ENCODE assay signal across 1 cellular context in genomic region chr11:59173964-59174663, GRCh38.
TF ChIP-seq lines count a peak whose summit lies in the region.

No MANE protein-coding gene starts in this region.

TF ChIP-seq in HepG2, 621 proteins besides CTCF, POLR2A, EP300 and RAD21 (continued from another document and continues in another):
- TF ChIP-seq, protein P1, sequence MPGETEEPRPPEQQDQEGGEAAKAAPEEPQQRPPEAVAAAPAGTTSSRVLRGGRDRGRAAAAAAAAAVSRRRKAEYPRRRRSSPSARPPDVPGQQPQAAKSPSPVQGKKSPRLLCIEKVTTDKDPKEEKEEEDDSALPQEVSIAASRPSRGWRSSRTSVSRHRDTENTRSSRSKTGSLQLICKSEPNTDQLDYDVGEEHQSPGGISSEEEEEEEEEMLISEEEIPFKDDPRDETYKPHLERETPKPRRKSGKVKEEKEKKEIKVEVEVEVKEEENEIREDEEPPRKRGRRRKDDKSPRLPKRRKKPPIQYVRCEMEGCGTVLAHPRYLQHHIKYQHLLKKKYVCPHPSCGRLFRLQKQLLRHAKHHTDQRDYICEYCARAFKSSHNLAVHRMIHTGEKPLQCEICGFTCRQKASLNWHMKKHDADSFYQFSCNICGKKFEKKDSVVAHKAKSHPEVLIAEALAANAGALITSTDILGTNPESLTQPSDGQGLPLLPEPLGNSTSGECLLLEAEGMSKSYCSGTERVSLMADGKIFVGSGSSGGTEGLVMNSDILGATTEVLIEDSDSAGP (CRISPR knock-in tag; IDR thresholded peaks at IDR 0.05; ENCODE audit: borderline replicate concordance): 0 out of 2 replicates have a peak, but pooled peaks have one; percentile 30
- TF ChIP-seq ZNF747 (CRISPR knock-in tag; IDR thresholded peaks at IDR 0.05; ENCODE audit: borderline replicate concordance) (no peak), ZNF296 (CRISPR knock-in tag; conservative IDR thresholded peaks at IDR 0.05) (no peak), REPIN1 (CRISPR knock-in tag; IDR thresholded peaks at IDR 0.05; ENCODE audit: borderline replicate concordance, low read depth) (no peak), FOSL1 (CRISPR knock-in tag; IDR thresholded peaks at IDR 0.05; ENCODE audit: borderline replicate concordance) (no peak), SMARCC2 (IDR thresholded peaks at IDR 0.05) (no peak), ZNF839 (CRISPR knock-in tag; IDR thresholded peaks at IDR 0.05; ENCODE audit: borderline replicate concordance) (no peak), ZSCAN30 (CRISPR knock-in tag; IDR thresholded peaks at IDR 0.05) (0 out of 2 replicates have a peak, but pooled peaks have one; percentile 30), RAD51 (IDR thresholded peaks at IDR 0.05; ENCODE audit: borderline replicate concordance) (no peak), CBX5 (CRISPR knock-in tag; IDR thresholded peaks at IDR 0.05; ENCODE audit: borderline replicate concordance) (peak; percentile 73; the same call in 1 of the 2 replicates), ARHGAP35 (CRISPR knock-in tag; IDR thresholded peaks at IDR 0.05; ENCODE audit: borderline replicate concordance) (no peak), PAX8 (CRISPR knock-in tag; IDR thresholded peaks at IDR 0.05; ENCODE audit: borderline replicate concordance) (no peak), ZNF549 (CRISPR knock-in tag; IDR thresholded peaks at IDR 0.05) (no peak), THYN1 (CRISPR knock-in tag; IDR thresholded peaks at IDR 0.05; ENCODE audit: borderline replicate concordance, low read depth) (no peak), ZBTB8A (CRISPR knock-in tag; IDR thresholded peaks at IDR 0.05; ENCODE audit: borderline replicate concordance, low read depth) (no peak), ZNF672 (CRISPR knock-in tag; IDR thresholded peaks at IDR 0.05) (no peak), ZNF670 (CRISPR knock-in tag; IDR thresholded peaks at IDR 0.05; ENCODE audit: borderline replicate concordance) (no peak), ZNF383 (CRISPR knock-in tag; IDR thresholded peaks at IDR 0.05; ENCODE audit: borderline replicate concordance) (no peak), MIXL1 (CRISPR knock-in tag; IDR thresholded peaks at IDR 0.05) (no peak), ZNF773 (CRISPR knock-in tag; IDR thresholded peaks at IDR 0.05; ENCODE audit: borderline replicate concordance) (no peak), ZNF253 (CRISPR knock-in tag; IDR thresholded peaks at IDR 0.05; ENCODE audit: borderline replicate concordance) (no peak), ZNF850 (CRISPR knock-in tag; conservative IDR thresholded peaks at IDR 0.05) (no peak), HHEX (CRISPR knock-in tag; IDR thresholded peaks at IDR 0.05) (no peak), WIZ (CRISPR knock-in tag; IDR thresholded peaks at IDR 0.05) (no peak), ETV5 (CRISPR knock-in tag; IDR thresholded peaks at IDR 0.05; ENCODE audit: borderline replicate concordance) (no peak), NFIC (IDR thresholded peaks at IDR 0.05; ENCODE audit: low read length) (no peak), SRSF9 (IDR thresholded peaks at IDR 0.05; ENCODE audit: borderline replicate concordance, insufficient read depth, low read depth, low read length, poor library complexity, severe bottlenecking) (no peak), ZNF138 (CRISPR knock-in tag; IDR thresholded peaks at IDR 0.05; ENCODE audit: low read depth) (no peak), BCL3 (CRISPR knock-in tag; IDR thresholded peaks at IDR 0.05) (no peak), MTF1 (CRISPR knock-in tag; IDR thresholded peaks at IDR 0.05) (no peak), SP1 (IDR thresholded peaks at IDR 0.05) (no peak), SP1 (CRISPR knock-in tag; IDR thresholded peaks at IDR 0.05) (no peak), CEBPB (IDR thresholded peaks at IDR 0.05; ENCODE audit: borderline replicate concordance, low read depth, low read length) (peak; percentile 99), DRAP1 (CRISPR knock-in tag; IDR thresholded peaks at IDR 0.05) (no peak), ASH2L (IDR thresholded peaks at IDR 0.05; ENCODE audit: insufficient read length, low read depth, low read length) (peak; percentile 71), HNRNPH1 (optimal IDR thresholded peaks at IDR 0.05; ENCODE audit: low read depth, low read length) (no peak), KAT8 (CRISPR knock-in tag; IDR thresholded peaks at IDR 0.05) (0 out of 2 replicates have a peak, but pooled peaks have one; percentile 17), IKZF4 (CRISPR knock-in tag; IDR thresholded peaks at IDR 0.05; ENCODE audit: borderline replicate concordance, low read depth, not compliant biosample characterization) (no peak), NFYB (CRISPR knock-in tag; IDR thresholded peaks at IDR 0.05) (no peak), ZFP62 (CRISPR knock-in tag; IDR thresholded peaks at IDR 0.05) (no peak), ZNF335 (CRISPR knock-in tag; IDR thresholded peaks at IDR 0.05) (no peak), ZNF775 (CRISPR knock-in tag; IDR thresholded peaks at IDR 0.05; ENCODE audit: borderline replicate concordance) (no peak), FOXA3 (CRISPR knock-in tag; IDR thresholded peaks at IDR 0.05) (peak; percentile 58; the same call in 1 of the 2 replicates), GTF2F1 (IDR thresholded peaks at IDR 0.05; ENCODE audit: low read length) (no peak), ZNF629 (CRISPR knock-in tag; conservative IDR thresholded peaks at IDR 0.05) (0 out of 2 replicates have a peak, but pooled peaks have one; percentile 4), RARG (CRISPR knock-in tag; IDR thresholded peaks at IDR 0.05; ENCODE audit: low read depth) (no peak), GTF3A (CRISPR knock-in tag; conservative IDR thresholded peaks at IDR 0.05) (no peak), RBAK (CRISPR knock-in tag; IDR thresholded peaks at IDR 0.05) (no peak), CAMTA2 (CRISPR knock-in tag; IDR thresholded peaks at IDR 0.05; ENCODE audit: borderline replicate concordance) (no peak), ZSCAN12 (CRISPR knock-in tag; IDR thresholded peaks at IDR 0.05) (no peak), SMAD3 (CRISPR knock-in tag; IDR thresholded peaks at IDR 0.05) (no peak), ZNF337 (CRISPR knock-in tag; IDR thresholded peaks at IDR 0.05; ENCODE audit: borderline replicate concordance, low read depth) (no peak)
- TF ChIP-seq, protein P2, sequence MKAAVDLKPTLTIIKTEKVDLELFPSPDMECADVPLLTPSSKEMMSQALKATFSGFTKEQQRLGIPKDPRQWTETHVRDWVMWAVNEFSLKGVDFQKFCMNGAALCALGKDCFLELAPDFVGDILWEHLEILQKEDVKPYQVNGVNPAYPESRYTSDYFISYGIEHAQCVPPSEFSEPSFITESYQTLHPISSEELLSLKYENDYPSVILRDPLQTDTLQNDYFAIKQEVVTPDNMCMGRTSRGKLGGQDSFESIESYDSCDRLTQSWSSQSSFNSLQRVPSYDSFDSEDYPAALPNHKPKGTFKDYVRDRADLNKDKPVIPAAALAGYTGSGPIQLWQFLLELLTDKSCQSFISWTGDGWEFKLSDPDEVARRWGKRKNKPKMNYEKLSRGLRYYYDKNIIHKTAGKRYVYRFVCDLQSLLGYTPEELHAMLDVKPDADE (CRISPR knock-in tag; IDR thresholded peaks at IDR 0.05): no peak
- TF ChIP-seq, protein P3, sequence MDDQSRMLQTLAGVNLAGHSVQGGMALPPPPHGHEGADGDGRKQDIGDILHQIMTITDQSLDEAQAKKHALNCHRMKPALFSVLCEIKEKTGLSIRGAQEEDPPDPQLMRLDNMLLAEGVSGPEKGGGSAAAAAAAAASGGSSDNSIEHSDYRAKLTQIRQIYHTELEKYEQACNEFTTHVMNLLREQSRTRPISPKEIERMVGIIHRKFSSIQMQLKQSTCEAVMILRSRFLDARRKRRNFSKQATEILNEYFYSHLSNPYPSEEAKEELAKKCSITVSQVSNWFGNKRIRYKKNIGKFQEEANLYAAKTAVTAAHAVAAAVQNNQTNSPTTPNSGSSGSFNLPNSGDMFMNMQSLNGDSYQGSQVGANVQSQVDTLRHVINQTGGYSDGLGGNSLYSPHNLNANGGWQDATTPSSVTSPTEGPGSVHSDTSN (CRISPR knock-in tag; IDR thresholded peaks at IDR 0.05; ENCODE audit: borderline replicate concordance): no peak
- TF ChIP-seq, protein P4, sequence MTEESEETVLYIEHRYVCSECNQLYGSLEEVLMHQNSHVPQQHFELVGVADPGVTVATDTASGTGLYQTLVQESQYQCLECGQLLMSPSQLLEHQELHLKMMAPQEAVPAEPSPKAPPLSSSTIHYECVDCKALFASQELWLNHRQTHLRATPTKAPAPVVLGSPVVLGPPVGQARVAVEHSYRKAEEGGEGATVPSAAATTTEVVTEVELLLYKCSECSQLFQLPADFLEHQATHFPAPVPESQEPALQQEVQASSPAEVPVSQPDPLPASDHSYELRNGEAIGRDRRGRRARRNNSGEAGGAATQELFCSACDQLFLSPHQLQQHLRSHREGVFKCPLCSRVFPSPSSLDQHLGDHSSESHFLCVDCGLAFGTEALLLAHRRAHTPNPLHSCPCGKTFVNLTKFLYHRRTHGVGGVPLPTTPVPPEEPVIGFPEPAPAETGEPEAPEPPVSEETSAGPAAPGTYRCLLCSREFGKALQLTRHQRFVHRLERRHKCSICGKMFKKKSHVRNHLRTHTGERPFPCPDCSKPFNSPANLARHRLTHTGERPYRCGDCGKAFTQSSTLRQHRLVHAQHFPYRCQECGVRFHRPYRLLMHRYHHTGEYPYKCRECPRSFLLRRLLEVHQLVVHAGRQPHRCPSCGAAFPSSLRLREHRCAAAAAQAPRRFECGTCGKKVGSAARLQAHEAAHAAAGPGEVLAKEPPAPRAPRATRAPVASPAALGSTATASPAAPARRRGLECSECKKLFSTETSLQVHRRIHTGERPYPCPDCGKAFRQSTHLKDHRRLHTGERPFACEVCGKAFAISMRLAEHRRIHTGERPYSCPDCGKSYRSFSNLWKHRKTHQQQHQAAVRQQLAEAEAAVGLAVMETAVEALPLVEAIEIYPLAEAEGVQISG (CRISPR knock-in tag; IDR thresholded peaks at IDR 0.05): 0 out of 2 replicates have a peak, but pooled peaks have one; percentile 35
- TF ChIP-seq, protein P5, sequence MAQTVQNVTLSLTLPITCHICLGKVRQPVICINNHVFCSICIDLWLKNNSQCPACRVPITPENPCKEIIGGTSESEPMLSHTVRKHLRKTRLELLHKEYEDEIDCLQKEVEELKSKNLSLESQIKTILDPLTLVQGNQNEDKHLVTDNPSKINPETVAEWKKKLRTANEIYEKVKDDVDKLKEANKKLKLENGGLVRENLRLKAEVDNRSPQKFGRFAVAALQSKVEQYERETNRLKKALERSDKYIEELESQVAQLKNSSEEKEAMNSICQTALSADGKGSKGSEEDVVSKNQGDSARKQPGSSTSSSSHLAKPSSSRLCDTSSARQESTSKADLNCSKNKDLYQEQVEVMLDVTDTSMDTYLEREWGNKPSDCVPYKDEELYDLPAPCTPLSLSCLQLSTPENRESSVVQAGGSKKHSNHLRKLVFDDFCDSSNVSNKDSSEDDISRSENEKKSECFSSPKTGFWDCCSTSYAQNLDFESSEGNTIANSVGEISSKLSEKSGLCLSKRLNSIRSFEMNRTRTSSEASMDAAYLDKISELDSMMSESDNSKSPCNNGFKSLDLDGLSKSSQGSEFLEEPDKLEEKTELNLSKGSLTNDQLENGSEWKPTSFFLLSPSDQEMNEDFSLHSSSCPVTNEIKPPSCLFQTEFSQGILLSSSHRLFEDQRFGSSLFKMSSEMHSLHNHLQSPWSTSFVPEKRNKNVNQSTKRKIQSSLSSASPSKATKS (CRISPR knock-in tag; IDR thresholded peaks at IDR 0.05): no peak
- TF ChIP-seq, protein P6, sequence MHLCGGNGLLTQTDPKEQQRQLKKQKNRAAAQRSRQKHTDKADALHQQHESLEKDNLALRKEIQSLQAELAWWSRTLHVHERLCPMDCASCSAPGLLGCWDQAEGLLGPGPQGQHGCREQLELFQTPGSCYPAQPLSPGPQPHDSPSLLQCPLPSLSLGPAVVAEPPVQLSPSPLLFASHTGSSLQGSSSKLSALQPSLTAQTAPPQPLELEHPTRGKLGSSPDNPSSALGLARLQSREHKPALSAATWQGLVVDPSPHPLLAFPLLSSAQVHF (CRISPR knock-in tag; IDR thresholded peaks at IDR 0.05): no peak
- TF ChIP-seq, protein P7, sequence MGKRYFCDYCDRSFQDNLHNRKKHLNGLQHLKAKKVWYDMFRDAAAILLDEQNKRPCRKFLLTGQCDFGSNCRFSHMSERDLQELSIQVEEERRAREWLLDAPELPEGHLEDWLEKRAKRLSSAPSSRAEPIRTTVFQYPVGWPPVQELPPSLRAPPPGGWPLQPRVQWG (CRISPR knock-in tag; IDR thresholded peaks at IDR 0.05; ENCODE audit: borderline replicate concordance, low read depth): no peak
- TF ChIP-seq, protein P8, sequence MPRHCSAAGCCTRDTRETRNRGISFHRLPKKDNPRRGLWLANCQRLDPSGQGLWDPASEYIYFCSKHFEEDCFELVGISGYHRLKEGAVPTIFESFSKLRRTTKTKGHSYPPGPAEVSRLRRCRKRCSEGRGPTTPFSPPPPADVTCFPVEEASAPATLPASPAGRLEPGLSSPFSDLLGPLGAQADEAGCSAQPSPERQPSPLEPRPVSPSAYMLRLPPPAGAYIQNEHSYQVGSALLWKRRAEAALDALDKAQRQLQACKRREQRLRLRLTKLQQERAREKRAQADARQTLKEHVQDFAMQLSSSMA (CRISPR knock-in tag; IDR thresholded peaks at IDR 0.05): no peak
- TF ChIP-seq, protein P9, sequence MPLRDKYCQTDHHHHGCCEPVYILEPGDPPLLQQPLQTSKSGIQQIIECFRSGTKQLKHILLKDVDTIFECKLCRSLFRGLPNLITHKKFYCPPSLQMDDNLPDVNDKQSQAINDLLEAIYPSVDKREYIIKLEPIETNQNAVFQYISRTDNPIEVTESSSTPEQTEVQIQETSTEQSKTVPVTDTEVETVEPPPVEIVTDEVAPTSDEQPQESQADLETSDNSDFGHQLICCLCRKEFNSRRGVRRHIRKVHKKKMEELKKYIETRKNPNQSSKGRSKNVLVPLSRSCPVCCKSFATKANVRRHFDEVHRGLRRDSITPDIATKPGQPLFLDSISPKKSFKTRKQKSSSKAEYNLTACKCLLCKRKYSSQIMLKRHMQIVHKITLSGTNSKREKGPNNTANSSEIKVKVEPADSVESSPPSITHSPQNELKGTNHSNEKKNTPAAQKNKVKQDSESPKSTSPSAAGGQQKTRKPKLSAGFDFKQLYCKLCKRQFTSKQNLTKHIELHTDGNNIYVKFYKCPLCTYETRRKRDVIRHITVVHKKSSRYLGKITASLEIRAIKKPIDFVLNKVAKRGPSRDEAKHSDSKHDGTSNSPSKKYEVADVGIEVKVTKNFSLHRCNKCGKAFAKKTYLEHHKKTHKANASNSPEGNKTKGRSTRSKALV (CRISPR knock-in tag; IDR thresholded peaks at IDR 0.05): no peak
